ENCODE assay signal across 8 cellular contexts in genomic region chr17:82876602-82877391, GRCh38. TPM values are rescaled to one million over a fixed set of nuclear protein-coding genes. Genes with fewer than 3 reads are reported as not detected.
DNase-seq lines count a peak whose midpoint lies in the region; ATAC-seq and TF ChIP-seq lines count a peak whose summit lies in the region.

No MANE protein-coding gene starts in this region.

- DNase-seq in DND-41: no peak
- peak; percentile 49 for DNase-seq in NCI-H446 treated with DMSO at 0.1 percent for 48 hours (lab: John Stamatoyannopoulos, UW)
- DNase-seq in dedifferentiated amniotic fluid mesenchymal stem cell (ENCODE audit: extremely low spot score): peak; percentile 16
- DNase-seq in superior temporal gyrus (ENCODE audit: extremely low spot score): peak; percentile 78
- DNase-seq in NCI-H2081 treated with DMSO at 0.1 percent for 48 hours (lab: John Stamatoyannopoulos, UW): no peak
- DNase-seq in amniotic stem cell (lab: John Stamatoyannopoulos, UW): no peak

- H3K4me3 ChIP-seq in DND-41 (ENCODE audit: low read depth in 1 of 2, low read length in 2 of 2): no peak overlapping the region
- H3K4me3 ChIP-seq in liver (ENCODE audit: low read depth in 1 of 3, low read length in 3 of 3): no peak overlapping the region

- peaks cover 17% of the 10 kb centered on the region for H4K20me1 ChIP-seq in DND-41 (ENCODE audit: insufficient read depth, low read length)

- H3K27ac ChIP-seq in DND-41 (ENCODE audit: low read length) (peak overlapping the region; percentile 68), liver (ENCODE audit: low read depth in 1 of 2, low read length in 2 of 2) (peak overlapping the region in 1 of 2 donors; percentile 7)

- H3K79me2 ChIP-seq in DND-41 (ENCODE audit: insufficient read depth, low read length): peaks cover 99% of the 10 kb centered on the region

- no peak overlapping the region for H3K4me2 ChIP-seq in DND-41 (ENCODE audit: insufficient read depth, low read length)

- TF ChIP-seq RAD21 in liver (IDR thresholded peaks at IDR 0.05): peak; percentile 71 to 76

- H3K27me3 ChIP-seq in DND-41 (ENCODE audit: insufficient read depth, low read length, poor library complexity) (no peaks in the 10 kb centered on the region), liver (ENCODE audit: control insufficient read depth in 4 of 4, insufficient read depth in 4 of 4, low read length in 3 of 4) (no peaks in the 10 kb centered on the region)

- TF ChIP-seq CTCF in DND-41 (IDR thresholded peaks at IDR 0.05; ENCODE audit: borderline replicate concordance, extremely low read depth, low read length, poor library complexity, severe bottlenecking) (no peak), liver (IDR thresholded peaks at IDR 0.05; ENCODE audit: low read depth, low read length, missing input control) (peak; percentile 48)

- H2AFZ ChIP-seq in DND-41 (ENCODE audit: low read depth, low read length): no peak overlapping the region

- H3K9ac ChIP-seq in DND-41 (ENCODE audit: low read depth, low read length) (no peak overlapping the region), liver (ENCODE audit: low read depth in 1 of 2, low read length in 2 of 2) (no peak overlapping the region)

- H3K9me3 ChIP-seq in DND-41 (ENCODE audit: insufficient read depth, low read length, severe bottlenecking) (no peaks in the 10 kb centered on the region), liver (ENCODE audit: control insufficient read depth in 4 of 4, low read length in 3 of 4) (no peaks in the 10 kb centered on the region)

- 62% methylated on average over 15 of the region's 15 CpGs for WGBS in liver

- no peak for ATAC-seq in DND-41 (ENCODE audit: insufficient read depth, low read depth)
- no peak for ATAC-seq in GM19023 (IDR thresholded peaks at IDR 0.05; ENCODE audit: unreplicated experiment)

- H3K4me1 ChIP-seq in DND-41 (ENCODE audit: insufficient read depth, low read length): peaks cover 80% of the 10 kb centered on the region
- peaks cover 0 to 4% (median 2%) of the 10 kb centered on the region in 4 donors for H3K4me1 ChIP-seq in liver (ENCODE audit: control insufficient read depth in 4 of 4, insufficient read depth in 4 of 4, low read length in 3 of 4)

- peaks cover 80% of the 10 kb centered on the region for H3K36me3 ChIP-seq in DND-41 (ENCODE audit: insufficient read depth, low read length)
- H3K36me3 ChIP-seq in liver (ENCODE audit: control insufficient read depth in 4 of 4, insufficient read depth in 3 of 4, low read depth in 1 of 4, low read length in 3 of 4): peaks cover 0 to 2% (median under 1%) of the 10 kb centered on the region in 4 donors

TF ChIP-seq in liver, 16 proteins besides CTCF, POLR2A, EP300 and RAD21:
- TF ChIP-seq EGR1 (IDR thresholded peaks at IDR 0.05; ENCODE audit: low read depth in 2 of 2) (no peak), TAF1 (conservative IDR thresholded peaks at IDR 0.05) (no peak), FOXA2 (IDR thresholded peaks at IDR 0.05) (no peak), GABPA (IDR thresholded peaks at IDR 0.05 in 1 of 2, conservative IDR thresholded peaks at IDR 0.05 in 1 of 2) (no peak), ZBTB33 (IDR thresholded peaks at IDR 0.05) (no peak), SP1 (IDR thresholded peaks at IDR 0.05) (no peak)

RNA-seq across cellular contexts. Expression of gene ZNF750, which starts 37.0 kb away (rescaled TPM):
- total RNA-seq in liver: not detected
- under 1 TPM; 0.02 to 0.08 TPM for polyA plus RNA-seq in liver

Comparison
In these comparisons a context has a peak if more than half of its experiments do, and no peak if none do; other contexts are left out.
1. DNase-seq: peak in NCI-H446 treated with DMSO at 0.1 percent for 48 hours (single experiment), dedifferentiated amniotic fluid mesenchymal stem cell (single experiment) and superior temporal gyrus (single experiment); none in DND-41 (single experiment), NCI-H2081 treated with DMSO at 0.1 percent for 48 hours (single experiment) and amniotic stem cell (single experiment).